In the genomic region with DNA sequence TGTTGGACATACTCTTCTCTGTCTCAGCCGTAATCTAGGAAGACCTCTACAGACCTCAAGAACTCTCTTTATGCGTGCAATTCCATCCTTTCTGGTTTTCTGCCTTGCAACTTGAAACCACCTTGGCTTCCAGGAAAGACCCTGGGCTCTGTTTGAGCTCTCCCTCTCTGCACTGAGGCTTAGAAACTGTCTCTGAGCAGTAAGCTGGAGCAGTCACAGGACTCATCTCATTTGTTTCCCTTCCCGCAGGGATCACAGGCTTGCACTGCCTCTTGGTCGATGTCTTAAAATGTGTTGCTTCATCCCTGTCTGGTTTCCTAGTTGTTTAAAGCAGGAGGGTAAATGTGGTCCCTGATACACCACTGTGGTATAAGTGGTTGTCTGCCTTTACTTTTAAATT, we compare ENCODE assay signal across 20 cellular contexts. TPM values are rescaled to one million over a fixed set of nuclear protein-coding genes. Genes with fewer than 3 reads are reported as not detected.
DNase-seq lines count a peak whose midpoint lies in the region; ATAC-seq, FAIRE-seq and TF ChIP-seq lines count a peak whose summit lies in the region.
"Had no signal": no experiment of that assay in that cellular context is flagged by ENCODE, and none has a peak within 500 bp of the region (broad histone marks: within the 10 kb centered on the region; RNA-seq: fewer than 3 reads in every experiment).

No MANE protein-coding gene starts in this region.

- H3K4me3 ChIP-seq in HepG2 (replicated peaks in 1 of 3; ENCODE audit: insufficient read depth in 1 of 3, low read depth in 2 of 3, low read length in 3 of 3) = no peak overlapping the region
- no peak overlapping the region for H3K4me3 ChIP-seq in right lobe of liver
- no peak overlapping the region for H3K4me3 ChIP-seq in PC-3 (ENCODE audit: low read length)
- no peak overlapping the region for H3K4me3 ChIP-seq in fibroblast of villous mesenchyme (ENCODE audit: low read depth, low read length)

- TF ChIP-seq EP300 in HepG2 (IDR thresholded peaks at IDR 0.05; ENCODE audit: low read depth in 2 of 2, low read length in 2 of 2) = no peak
- no peak for TF ChIP-seq EP300 in HepG2 (CRISPR knock-in tag; IDR thresholded peaks at IDR 0.05; ENCODE audit: borderline replicate concordance)

- CTCF ChIA-PET in HepG2 (lab: Yijun Ruan, JAX; ENCODE audit: low intra/inter-chr PET ratio, low total read pairs) = no interaction called here
- CTCF ChIA-PET in PC-3 (lab: Charles Lee) = no interaction called here

- TF ChIP-seq RAD21 in HepG2 (CRISPR knock-in tag; IDR thresholded peaks at IDR 0.05) = no peak

- intact Hi-C loops in HepG2 (cut with micrococcal nuclease; ENCODE audit: unreplicated experiment) (no loop called here), right lobe of liver (cut with DNase I) (no loop called here), PC-3 (cut with micrococcal nuclease) (no loop called here)

- H3K9me3 ChIP-seq in HepG2 (ENCODE audit: low read length) (no peaks in the 10 kb centered on the region), right lobe of liver (no peaks in the 10 kb centered on the region), PC-3 (ENCODE audit: low read length) (no peaks in the 10 kb centered on the region)

- peaks cover 27% of the 10 kb centered on the region for H3F3A ChIP-seq in PC-3 (ENCODE audit: low read length, unreplicated experiment)

- DNase-seq in HepG2 (ENCODE audit: low spot score) (no peak), right lobe of liver (no peak), PC-3 (no peak), fibroblast of villous mesenchyme (ENCODE audit: low read depth) (peak; percentile 34), OCI-M1 (lab: John Stamatoyannopoulos, UW) (no peak)
- no peak for DNase-seq in activated CD4-positive, alpha-beta T cell treated with anti-CD3 and anti-CD28 coated beads for 1 hour
- DNase-seq: ACHN, COR-L47, DMS153, EL, GOT3, Kasumi-1, NCI-H1105 treated with DMSO at 0.1 percent for 48 hours, NCI-H187, NCI-H2171, NCI-H446, NCI-H69, SW 1271 had no signal

- TF ChIP-seq CTCF in HepG2 (CRISPR knock-in tag; IDR thresholded peaks at IDR 0.05) (no peak), right lobe of liver (IDR thresholded peaks at IDR 0.05) (no peak), PC-3 (conservative IDR thresholded peaks at IDR 0.05; ENCODE audit: low read depth, low read length) (no peak), fibroblast of villous mesenchyme (IDR thresholded peaks at IDR 0.05; ENCODE audit: insufficient read depth, low read depth, low read length) (no peak)

- no peaks in the 10 kb centered on the region for H3K4me1 ChIP-seq in HepG2 (ENCODE audit: insufficient read depth, low read length)
- no peaks in the 10 kb centered on the region for H3K4me1 ChIP-seq in right lobe of liver
- no peaks in the 10 kb centered on the region for H3K4me1 ChIP-seq in PC-3 (ENCODE audit: insufficient read depth, low read length)

- POLR2A ChIA-PET in HepG2 (lab: Yijun Ruan, JAX) (no interaction called here), PC-3 (lab: Charles Lee; ENCODE audit: unreplicated experiment) (no interaction called here)

- FAIRE-seq in HepG2 (lab: Jason Lieb, UNC) = no peak

- in situ Hi-C loops in HepG2 (cut with HindIII; ENCODE audit: extremely low pct_ligation_motif_present, low pct_unique_long_range_greater_than_20kb) = no loop called here

- no peaks in the 10 kb centered on the region for H3K27me3 ChIP-seq in HepG2 (ENCODE audit: control insufficient read depth in 1 of 2, insufficient read depth in 2 of 2, low read length in 2 of 2)
- no peaks in the 10 kb centered on the region for H3K27me3 ChIP-seq in right lobe of liver
- no peaks in the 10 kb centered on the region for H3K27me3 ChIP-seq in PC-3 (ENCODE audit: low read length)

- no peaks in the 10 kb centered on the region for H4K20me1 ChIP-seq in HepG2 (ENCODE audit: insufficient read depth, low read length)
- peaks cover 29% of the 10 kb centered on the region for H4K20me1 ChIP-seq in PC-3 (ENCODE audit: low read length)

- peak; percentile 17; the same call in 2 of the 3 replicates for ATAC-seq in HepG2
- no peak for ATAC-seq in right lobe of liver
- peak; percentile 27 for ATAC-seq in PC-3
- ATAC-seq in GM19324 (IDR thresholded peaks at IDR 0.05; ENCODE audit: low FRiP score, unreplicated experiment) = no peak

- H3K27ac ChIP-seq in HepG2 (ENCODE audit: extremely low read length, insufficient read depth, low read length) (no peak overlapping the region), right lobe of liver (no peak overlapping the region), PC-3 (ENCODE audit: low read length) (no peak overlapping the region)
- H3K27ac ChIP-seq: RWPE1 had no signal

- no peak overlapping the region for H3K9ac ChIP-seq in HepG2 (ENCODE audit: insufficient read depth, low read depth, low read length)
- no peak overlapping the region for H3K9ac ChIP-seq in PC-3 (ENCODE audit: low read length)

- WGBS in HepG2 (ENCODE audit: low lambda C conversion rate) = 97% methylated on average over 4 of the region's 4 CpGs
- WGBS in right lobe of liver (ENCODE audit: insufficient coverage, low coverage, low lambda C conversion rate, missing lambda C conversion rate) = 84% methylated on average over 4 of the region's 4 CpGs

- BruUV-seq in HepG2 (replicated peaks; lab: Mats Ljungman, UMichigan) = no TSS peak
- BruUV-seq in PC-3 (replicated peaks; lab: Mats Ljungman, UMichigan) = no TSS peak

- H3K9me2 ChIP-seq in PC-3 (replicated peaks; ENCODE audit: low read length) = no peaks in the 10 kb centered on the region

- peaks cover 13 to 70% of the 10 kb centered on the region in 2 experiments for H3K36me3 ChIP-seq in HepG2 (replicated peaks in 1 of 2; ENCODE audit: control insufficient read depth in 1 of 2, insufficient read depth in 2 of 2, low read length in 2 of 2)
- peaks cover 0 to 98% (median 40%) of the 10 kb centered on the region in 4 donors for H3K36me3 ChIP-seq in right lobe of liver
- peaks cover 80% of the 10 kb centered on the region for H3K36me3 ChIP-seq in PC-3 (ENCODE audit: low read depth, low read length)

- no peak overlapping the region for H2AFZ ChIP-seq in HepG2 (ENCODE audit: low read length)
- no peak overlapping the region for H2AFZ ChIP-seq in PC-3 (ENCODE audit: low read length)

- H3K4me2 ChIP-seq in HepG2 (ENCODE audit: low read depth, low read length) (no peak overlapping the region), PC-3 (ENCODE audit: low read length) (no peak overlapping the region)

- TF ChIP-seq POLR2A in HepG2 (IDR thresholded peaks at IDR 0.05; ENCODE audit: insufficient read depth in 1 of 2, low read depth in 2 of 2, low read length in 2 of 2) (no peak), right lobe of liver (IDR thresholded peaks at IDR 0.05) (no peak)

- H3K79me2 ChIP-seq in HepG2 (ENCODE audit: insufficient read depth, low read length) (no peaks in the 10 kb centered on the region), PC-3 (ENCODE audit: low read length) (peaks cover 20% of the 10 kb centered on the region)

TF ChIP-seq in HepG2, 621 proteins besides CTCF, POLR2A, EP300 and RAD21:
- TF ChIP-seq, protein P1, sequence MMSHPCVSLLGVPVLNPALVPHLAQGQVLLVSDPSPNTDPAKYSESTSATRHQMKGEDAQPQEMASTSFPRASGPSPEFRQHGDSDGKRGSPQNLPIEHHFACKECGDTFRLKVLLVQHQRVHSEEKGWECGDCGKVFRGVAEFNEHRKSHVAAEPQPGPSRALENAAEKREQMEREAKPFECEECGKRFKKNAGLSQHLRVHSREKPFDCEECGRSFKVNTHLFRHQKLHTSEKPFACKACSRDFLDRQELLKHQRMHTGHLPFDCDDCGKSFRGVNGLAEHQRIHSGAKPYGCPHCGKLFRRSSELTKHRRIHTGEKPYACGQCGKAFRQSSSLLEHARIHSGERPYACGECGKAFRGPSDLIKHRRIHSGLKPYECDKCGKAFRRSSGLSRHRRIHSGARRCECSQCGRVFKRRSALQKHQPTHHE (CRISPR knock-in tag; IDR thresholded peaks at IDR 0.05; ENCODE audit: borderline replicate concordance) = no peak
- TF ChIP-seq NAIF1 (CRISPR knock-in tag; IDR thresholded peaks at IDR 0.05; ENCODE audit: borderline replicate concordance) = no peak
- no peak for TF ChIP-seq NONO (IDR thresholded peaks at IDR 0.05)
- no peak for TF ChIP-seq NONO (CRISPR knock-in tag; conservative IDR thresholded peaks at IDR 0.05)
- TF ChIP-seq, protein P2, sequence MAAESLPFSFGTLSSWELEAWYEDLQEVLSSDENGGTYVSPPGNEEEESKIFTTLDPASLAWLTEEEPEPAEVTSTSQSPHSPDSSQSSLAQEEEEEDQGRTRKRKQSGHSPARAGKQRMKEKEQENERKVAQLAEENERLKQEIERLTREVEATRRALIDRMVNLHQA (CRISPR knock-in tag; IDR thresholded peaks at IDR 0.05) = no peak
- no peak for TF ChIP-seq GABPB1 (CRISPR knock-in tag; IDR thresholded peaks at IDR 0.05)

RNA-seq across cellular contexts. Expression of a gene that starts 26.2 kb away (rescaled TPM):
- total RNA-seq in HepG2 (2016; rRNA removed; fragmentation: Illumina TruSeq; extraction: Trizol) (0.27 and 4.5 TPM in 2 replicates), right lobe of liver (1 to 10 TPM; 1.1 to 7.3 (median 1.4) TPM), PC-3 (2014; rRNA removed) (9.8 and 12.0 TPM in 2 replicates), fibroblast of villous mesenchyme (11.6 and 25.0 TPM in 2 replicates)
- 0.20 TPM in 1 of 2 replicates, not detected in the other for total RNA-seq in HepG2 (2016; cell fraction: cytosol; rRNA removed; fragmentation: Illumina TruSeq; extraction: Trizol; ENCODE audit: low read depth)
- 0.37 and 4.2 TPM in 2 replicates for total RNA-seq in HepG2 (2016; cell fraction: insoluble cytoplasmic fraction; rRNA removed; fragmentation: Illumina TruSeq; extraction: Trizol)
- 0.24 and 0.28 TPM in 2 replicates for total RNA-seq in HepG2 (2016; cell fraction: membrane; rRNA removed; fragmentation: Illumina TruSeq; extraction: Trizol)
- total RNA-seq in HepG2 (2016; cell fraction: nucleus; rRNA removed; fragmentation: Illumina TruSeq; extraction: Trizol) = 19.9 and 21.8 TPM in 2 replicates
- polyA plus RNA-seq in HepG2 (2011; rRNA removed) = 0.38 and 0.56 TPM in 2 replicates
- not detected in 2 replicates for polyA plus RNA-seq in HepG2 (2011; cell fraction: cytosol; rRNA removed)
- 2.2 and 2.8 TPM in 2 replicates for polyA plus RNA-seq in HepG2 (2011; cell fraction: nucleus; rRNA removed)
- polyA plus RNA-seq in HepG2 (2012) = 0.13 and 0.39 TPM in 2 replicates
- 0.07 TPM in 1 of 2 replicates, not detected in the other for polyA plus RNA-seq in HepG2 (2016; cell fraction: cytosol; fragmentation: Illumina TruSeq; extraction: Trizol; ENCODE audit: low read depth)
- 0.21 TPM in 1 of 2 replicates, not detected in the other for polyA plus RNA-seq in HepG2 (2016; cell fraction: insoluble cytoplasmic fraction; fragmentation: Illumina TruSeq; extraction: Trizol; ENCODE audit: low read depth)
- polyA plus RNA-seq in HepG2 (2016; cell fraction: membrane; fragmentation: Illumina TruSeq; extraction: Trizol; ENCODE audit: low read depth) = not detected in 2 replicates
- polyA plus RNA-seq in HepG2 (2016; cell fraction: nucleus; fragmentation: Illumina TruSeq; extraction: Trizol; ENCODE audit: insufficient read depth, low read depth) = 5.1 and 5.3 TPM in 2 replicates
- polyA minus RNA-seq in HepG2 (2011; rRNA and poly(A)+ RNA removed; ENCODE audit: low replicate concordance) = 3.3 and 7.0 TPM in 2 replicates
- polyA minus RNA-seq in HepG2 (2011; cell fraction: cytosol; rRNA and poly(A)+ RNA removed) = not detected in 2 replicates
- polyA minus RNA-seq in HepG2 (2011; cell fraction: nucleus; rRNA and poly(A)+ RNA removed) = 26.4 and 27.4 TPM in 2 replicates

Comparison
In these comparisons a context has a peak if more than half of its experiments do, and no peak if none do; other contexts are left out.
1. ATAC-seq: peak in HepG2 (single experiment) and PC-3 (single experiment); none in right lobe of liver (0 of 4) and GM19324 (single experiment).